28 cellular contexts compared by ENCODE assay signal in genomic region chr18:70024088-70024487, GRCh38.
"Had no signal": no experiment of that assay in that cellular context is flagged by ENCODE, and none has a peak within 500 bp of the region (broad histone marks: within the 10 kb centered on the region; RNA-seq: fewer than 3 reads in every experiment).

No MANE protein-coding gene starts in this region.

- H3K9me3 ChIP-seq: esophagus squamous epithelium, heart right ventricle, left lung, lower lobe of right lung, mucosa of descending colon, ovary, prostate gland, testis, transverse colon, uterus had no signal

- H3K9me3 Mint-ChIP-seq: activated CD4-positive, alpha-beta memory T cell treated with anti-CD3 and anti-CD28 coated beads for 36 hours; activated naive CD4-positive, alpha-beta T cell treated with anti-CD3 and anti-CD28 coated beads, Interleukin-2, amount 50 U/mL, for 72 hours; activated T-helper 2 cell treated with anti-CD3 and anti-CD28 coated beads, Interferon-gamma antibody, Interleukin-2, Interleukin-4, amounts not matched to agents 10 μg/mL and 5 μg/mL and 100 μg/mL, durations not matched to agents 14 hours and 24 hours and 36 hours; central memory CD8-positive, alpha-beta T cell; endodermal cell had no signal

- ATAC-seq: activated naive CD4-positive, alpha-beta T cell treated with anti-CD3 and anti-CD28 coated beads, Interleukin-2, amount 50 U/mL, for 72 hours; heart right ventricle; left lung; lower lobe of right lung; mucosa of descending colon; sciatic nerve; stimulated activated naive CD8-positive, alpha-beta T cell treated with anti-CD3 and anti-CD28 coated beads, Interleukin-15, Interleukin-2, amounts not matched to agents 100 U/mL and 50 U/mL, for 24 hours had no signal

- H3K4me3 Mint-ChIP-seq: activated CD4-positive, alpha-beta memory T cell treated with anti-CD3 and anti-CD28 coated beads for 36 hours; activated CD4-positive, alpha-beta T cell treated with anti-CD3 and anti-CD28 coated beads, Interleukin-2, amount 10 ng/mL, durations not matched to agents 24 days and 14 days; central memory CD8-positive, alpha-beta T cell; dendritic cell treated with granulocyte-macrophage colony-stimulating factor and Interleukin-4, amounts not matched to agents 40 ng/mL and 50 ng/mL, for 4 days; endodermal cell had no signal

- H3K4me1 ChIP-seq: esophagus squamous epithelium, lower lobe of right lung, prostate gland, transverse colon, uterus had no signal

- H3K27me3 ChIP-seq: esophagus squamous epithelium, heart right ventricle, left lung, ovary, testis, transverse colon, uterus had no signal

- H3K27me3 Mint-ChIP-seq: activated CD4-positive, alpha-beta memory T cell treated with anti-CD3 and anti-CD28 coated beads for 36 hours; activated CD4-positive, alpha-beta T cell treated with anti-CD3 and anti-CD28 coated beads, Interleukin-2, amount 10 ng/mL, durations not matched to agents 24 days and 14 days; central memory CD8-positive, alpha-beta T cell; dendritic cell treated with granulocyte-macrophage colony-stimulating factor and Interleukin-4, amounts not matched to agents 40 ng/mL and 50 ng/mL, for 4 days had no signal

- H3K4me3 ChIP-seq: esophagus squamous epithelium, heart right ventricle, left lung, lower lobe of right lung, mucosa of descending colon, ovary, prostate gland, skin epidermis, testis, transverse colon, uterus had no signal

- H3K27ac ChIP-seq: esophagus squamous epithelium, heart right ventricle, left lung, lower lobe of right lung, ovary, prostate gland, skin epidermis, testis, transverse colon, uterus had no signal

- H3K27ac Mint-ChIP-seq: activated CD4-positive, alpha-beta memory T cell treated with anti-CD3 and anti-CD28 coated beads for 36 hours; activated CD4-positive, alpha-beta T cell treated with anti-CD3 and anti-CD28 coated beads, Interleukin-2, amount 10 ng/mL, durations not matched to agents 24 days and 14 days; activated T-helper 2 cell treated with anti-CD3 and anti-CD28 coated beads, Interferon-gamma antibody, Interleukin-2, Interleukin-4, amounts not matched to agents 10 μg/mL and 5 μg/mL and 100 μg/mL, durations not matched to agents 14 hours and 24 hours and 36 hours; dendritic cell treated with granulocyte-macrophage colony-stimulating factor and Interleukin-4, amounts not matched to agents 40 ng/mL and 50 ng/mL, for 4 days; endodermal cell had no signal

- DNase-seq: activated CD4-positive, alpha-beta memory T cell treated with anti-CD3 and anti-CD28 coated beads for 36 hours; activated CD4-positive, alpha-beta T cell treated with anti-CD3 and anti-CD28 coated beads, Interleukin-2, amount 10 ng/mL, durations not matched to agents 24 days and 14 days; activated CD4-positive, CD25-positive, alpha-beta regulatory T cell treated with anti-CD3 and anti-CD28 coated beads, Interleukin-2, amount 50 U/mL, for 72 hours; activated naive CD4-positive, alpha-beta T cell; activated T-cell treated with anti-CD3 and anti-CD28 coated beads, Interleukin-2, amount 50 U/mL, for 48 hours; endodermal cell; esophagus squamous epithelium; foreskin melanocyte; heart right ventricle; kidney glomerular epithelial cell; left lung; lower lobe of right lung; mucosa of descending colon; ovary; retina; stimulated activated CD4-positive, alpha-beta T cell treated with anti-CD3 and anti-CD28 coated beads, Interleukin-12 subunit alpha, Interleukin-12 subunit beta, amount 100 ng/mL, for 4 hours; stimulated activated CD4-positive, alpha-beta T cell treated with anti-CD3 and anti-CD28 coated beads, Interleukin-4, amount 100 ng/mL, for 1 hour; stimulated activated naive CD8-positive, alpha-beta T cell treated with anti-CD3 and anti-CD28 coated beads, Interleukin-15, Interleukin-2, amounts not matched to agents 100 U/mL and 50 U/mL, for 24 hours; testis; transverse colon; uterus had no signal

- H3K36me3 ChIP-seq: ovary, prostate gland, transverse colon, uterus had no signal

- H3K4me1 Mint-ChIP-seq: activated CD4-positive, alpha-beta T cell treated with anti-CD3 and anti-CD28 coated beads, Interleukin-2, amount 10 ng/mL, durations not matched to agents 24 days and 14 days; endodermal cell had no signal
